In genomic region chr19:38617764-38618589, GRCh38 we compare ENCODE assay signal across 8 cellular contexts. TPM values are rescaled to one million over a fixed set of nuclear protein-coding genes. Genes with fewer than 3 reads are reported as not detected.
DNase-seq lines count a peak whose midpoint lies in the region; ATAC-seq and TF ChIP-seq lines count a peak whose summit lies in the region.

MAP4K1 (minus strand) TSS chr19:38617953; CDS start chr19:38617895, 58 bp downstream.

- H3K9me3 Mint-ChIP-seq in activated T-helper 1 cell treated with anti-CD3 and anti-CD28 coated beads, Interleukin-12 subunit alpha, Interleukin-12 subunit beta, Interleukin-2, Interleukin-4 antibody, amounts not matched to agents 30 ng/mL and 10 ng/mL and 1 ng/mL, durations not matched to agents 14 hours and 24 hours and 36 hours, result no peaks in the 10 kb centered on the region

- peak within 1 kb of the TSS; percentile 93 for H3K27ac ChIP-seq in psoas muscle

- WGBS in psoas muscle, 3 donors, result 34 to 38% (median 37%) methylated on average over 28 of the region's 28 CpGs

- peak within 1 kb of the TSS; percentile 98 for H3K4me3 Mint-ChIP-seq in activated T-helper 1 cell treated with anti-CD3 and anti-CD28 coated beads, Interleukin-12 subunit alpha, Interleukin-12 subunit beta, Interleukin-2, Interleukin-4 antibody, amounts not matched to agents 30 ng/mL and 10 ng/mL and 1 ng/mL, durations not matched to agents 14 hours and 24 hours and 36 hours

- peaks cover 2 to 29% of the 10 kb centered on the region in 2 donors for H3K36me3 ChIP-seq in psoas muscle (ENCODE audit: insufficient read depth in 1 of 2, low read depth in 1 of 2)

- DNase-seq in NOMO-1 (lab: John Stamatoyannopoulos, UW; ENCODE audit: unreplicated experiment in 2 of 2), result peak; percentile 61 to 74
- peak; percentile 67 for DNase-seq in activated T-helper 1 cell treated with anti-CD3 and anti-CD28 coated beads, Interleukin-12 subunit alpha, Interleukin-12 subunit beta, Interleukin-2, Interleukin-4 antibody, amounts not matched to agents 30 ng/mL and 10 ng/mL and 1 ng/mL, durations not matched to agents 14 hours and 24 hours and 36 hours (ENCODE audit: low spot score)
- peak; percentile 90 for DNase-seq in germinal center (ENCODE audit: low spot score)
- peak; percentile 46 to 78 for DNase-seq in psoas muscle
- no peak for DNase-seq in kidney glomerular epithelial cell (lab: John Stamatoyannopoulos, UW)
- no peak for DNase-seq in HK-2 (ENCODE audit: unreplicated experiment)

- H3K27ac Mint-ChIP-seq in activated T-helper 1 cell treated with anti-CD3 and anti-CD28 coated beads, Interleukin-12 subunit alpha, Interleukin-12 subunit beta, Interleukin-2, Interleukin-4 antibody, amounts not matched to agents 30 ng/mL and 10 ng/mL and 1 ng/mL, durations not matched to agents 14 hours and 24 hours and 36 hours, result peak within 1 kb of the TSS; percentile 84

- H3K36me3 Mint-ChIP-seq in activated T-helper 1 cell treated with anti-CD3 and anti-CD28 coated beads, Interleukin-12 subunit alpha, Interleukin-12 subunit beta, Interleukin-2, Interleukin-4 antibody, amounts not matched to agents 30 ng/mL and 10 ng/mL and 1 ng/mL, durations not matched to agents 14 hours and 24 hours and 36 hours (ENCODE audit: low read depth), result peaks cover 35% of the 10 kb centered on the region

- no peaks in the 10 kb centered on the region for H3K9me3 ChIP-seq in psoas muscle

- TF ChIP-seq CTCF in psoas muscle (IDR thresholded peaks at IDR 0.05), result no peak

- peak within 1 kb of the TSS; percentile 95 for H3K4me3 ChIP-seq in psoas muscle

- H3K27me3 ChIP-seq in psoas muscle (ENCODE audit: insufficient read depth in 3 of 3, low read length in 2 of 3), result no peaks in the 10 kb centered on the region

- H3K4me1 ChIP-seq in psoas muscle, result peaks cover 13% of the 10 kb centered on the region

- intact Hi-C loops in activated T-helper 1 cell treated with anti-CD3 and anti-CD28 coated beads, Interleukin-12 subunit alpha, Interleukin-12 subunit beta, Interleukin-2, Interleukin-4 antibody, amounts not matched to agents 30 ng/mL and 10 ng/mL and 1 ng/mL, durations not matched to agents 14 hours and 24 hours and 36 hours (cut with micrococcal nuclease), result loop anchor here (1.0 to 10.0 kb wide), 7 partner anchors 37 to 713 kb away; partner anchors contain the start of genes FAM98C, MRPS12, SARS2 and SIPA1L3
- intact Hi-C loops in psoas muscle (cut with DNase I), result no loop called here

- no peaks in the 10 kb centered on the region for H3K27me3 Mint-ChIP-seq in activated T-helper 1 cell treated with anti-CD3 and anti-CD28 coated beads, Interleukin-12 subunit alpha, Interleukin-12 subunit beta, Interleukin-2, Interleukin-4 antibody, amounts not matched to agents 30 ng/mL and 10 ng/mL and 1 ng/mL, durations not matched to agents 14 hours and 24 hours and 36 hours (ENCODE audit: insufficient read depth)

- peak; percentile 71 for ATAC-seq in GM18868 (IDR thresholded peaks at IDR 0.05; ENCODE audit: unreplicated experiment)
- ATAC-seq in HG02973 (IDR thresholded peaks at IDR 0.05; ENCODE audit: unreplicated experiment), result peak; percentile 44
- peak; percentile 2 to 11 (median 8) for ATAC-seq in psoas muscle

- peaks cover 38% of the 10 kb centered on the region for H3K4me1 Mint-ChIP-seq in activated T-helper 1 cell treated with anti-CD3 and anti-CD28 coated beads, Interleukin-12 subunit alpha, Interleukin-12 subunit beta, Interleukin-2, Interleukin-4 antibody, amounts not matched to agents 30 ng/mL and 10 ng/mL and 1 ng/mL, durations not matched to agents 14 hours and 24 hours and 36 hours (ENCODE audit: low read depth)

RNA-seq across cellular contexts. Expression of gene MAP4K1, which starts in this region (rescaled TPM):
- total RNA-seq in activated T-helper 1 cell treated with anti-CD3 and anti-CD28 coated beads, Interleukin-12 subunit alpha, Interleukin-12 subunit beta, Interleukin-2, Interleukin-4 antibody, amounts not matched to agents 30 ng/mL and 10 ng/mL and 1 ng/mL, durations not matched to agents 14 hours and 24 hours and 36 hours, result 159 and 182 TPM in 2 replicates
- total RNA-seq in psoas muscle, result 1 to 10 TPM in 3 of 4 donors, under 1 TPM in 1; 0.67 to 1.4 (median 1.2) TPM
- under 1 TPM; 0.36 to 0.68 (median 0.64) TPM for polyA plus RNA-seq in psoas muscle

Comparison
In these comparisons a context has a peak if more than half of its experiments do, and no peak if none do; other contexts are left out.
1. RNA of gene MAP4K1 (total RNA-seq): 159 to 182 TPM in activated T-helper 1 cell treated with anti-CD3 and anti-CD28 coated beads, Interleukin-12 subunit alpha, Interleukin-12 subunit beta, Interleukin-2, Interleukin-4 antibody, amounts not matched to agents 30 ng/mL and 10 ng/mL and 1 ng/mL, durations not matched to agents 14 hours and 24 hours and 36 hours; 0.67 to 1.4 TPM in psoas muscle; every median in the first group is over 10 times any median in the second.
2. ATAC-seq: peak in every context shown above with its lines; median percentile 71 in GM18868; 44 in HG02973; 8 in psoas muscle.
3. DNase-seq: peak in NOMO-1 (2 of 2), activated T-helper 1 cell treated with anti-CD3 and anti-CD28 coated beads, Interleukin-12 subunit alpha, Interleukin-12 subunit beta, Interleukin-2, Interleukin-4 antibody, amounts not matched to agents 30 ng/mL and 10 ng/mL and 1 ng/mL, durations not matched to agents 14 hours and 24 hours and 36 hours (single experiment), germinal center (single experiment) and psoas muscle (2 of 2); none in kidney glomerular epithelial cell (single experiment) and HK-2 (single experiment).